9 cellular contexts compared by ENCODE assay signal in the genomic region with DNA sequence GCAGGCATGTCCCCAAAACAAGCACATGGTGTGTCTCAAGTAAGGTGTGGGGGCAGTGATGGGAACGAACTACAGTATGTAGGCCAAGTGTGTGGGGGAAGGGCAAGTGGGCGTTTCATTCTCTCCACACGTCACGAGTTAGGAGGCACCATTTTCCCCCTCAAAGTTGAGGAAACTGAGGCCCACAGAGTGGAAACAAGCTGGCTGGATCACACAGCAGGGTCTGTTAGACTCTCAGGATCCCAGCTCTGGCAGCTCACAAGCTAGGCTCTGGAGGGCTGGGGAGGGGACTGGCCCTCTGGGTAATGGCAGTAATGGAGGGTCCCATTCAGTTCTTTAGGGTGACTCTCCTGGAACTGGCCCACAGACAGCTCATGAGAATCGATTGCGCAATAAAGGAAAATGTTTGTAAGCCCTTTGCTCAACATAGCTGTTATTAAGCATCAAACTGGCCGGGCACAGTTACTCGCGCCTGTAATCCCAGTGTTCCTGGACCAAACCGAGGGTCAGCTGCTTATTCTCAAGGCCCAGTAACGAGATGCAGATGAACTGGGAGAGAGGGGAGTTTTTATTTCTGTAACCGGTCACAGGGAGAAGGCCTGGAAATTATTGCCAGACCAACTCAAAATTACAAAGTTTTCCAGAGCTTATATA. TPM values are rescaled to one million over a fixed set of nuclear protein-coding genes. Genes with fewer than 3 reads are reported as not detected.
A peak's percentile ranks its signal among the peaks of the same experiment; 100 is the strongest.
DNase-seq lines count a peak whose midpoint lies in the region; ATAC-seq and TF ChIP-seq lines count a peak whose summit lies in the region.
"Had no signal": no experiment of that assay in that cellular context is flagged by ENCODE, and none has a peak within 500 bp of the region (broad histone marks: within the 10 kb centered on the region; RNA-seq: fewer than 3 reads in every experiment).

No MANE protein-coding gene starts in this region.

- no peaks in the 10 kb centered on the region for H3K9me3 Mint-ChIP-seq in activated CD8-positive, alpha-beta memory T cell treated with anti-CD3 and anti-CD28 coated beads, Interleukin-2, amount 10 ng/mL, durations not matched to agents 7 days and 5 days (ENCODE audit: low read depth)
- H3K9me3 Mint-ChIP-seq in CD4-positive, alpha-beta memory T cell: no peaks in the 10 kb centered on the region
- H3K9me3 Mint-ChIP-seq in activated CD8-positive, alpha-beta T cell treated with anti-CD3 and anti-CD28 coated beads for 36 hours: no peaks in the 10 kb centered on the region

- WGBS in esophagus muscularis mucosa: 46% methylated on average over 12 of the region's 12 CpGs
- 31% methylated on average over 12 of the region's 12 CpGs for WGBS in urinary bladder

- no peak overlapping the region for H3K27ac Mint-ChIP-seq in activated CD8-positive, alpha-beta memory T cell treated with anti-CD3 and anti-CD28 coated beads, Interleukin-2, amount 10 ng/mL, durations not matched to agents 7 days and 5 days
- no peak overlapping the region for H3K27ac Mint-ChIP-seq in CD4-positive, alpha-beta memory T cell
- H3K27ac Mint-ChIP-seq in activated CD8-positive, alpha-beta T cell treated with anti-CD3 and anti-CD28 coated beads for 36 hours: no peak overlapping the region

- TF ChIP-seq CTCF in esophagus muscularis mucosa (IDR thresholded peaks at IDR 0.05): no peak
- no peak for TF ChIP-seq CTCF in activated CD8-positive, alpha-beta T cell treated with anti-CD3 and anti-CD28 coated beads for 36 hours (IDR thresholded peaks at IDR 0.05)

- POLR2A ChIA-PET in CD4-positive, alpha-beta memory T cell (lab: Charles Lee; ENCODE audit: partially characterized antibody): no interaction called here
- POLR2A ChIA-PET in activated CD8-positive, alpha-beta T cell treated with anti-CD3 and anti-CD28 coated beads for 36 hours (lab: Charles Lee): no interaction called here

- H3K27me3 Mint-ChIP-seq in activated CD8-positive, alpha-beta memory T cell treated with anti-CD3 and anti-CD28 coated beads, Interleukin-2, amount 10 ng/mL, durations not matched to agents 7 days and 5 days: no peaks in the 10 kb centered on the region
- no peaks in the 10 kb centered on the region for H3K27me3 Mint-ChIP-seq in CD4-positive, alpha-beta memory T cell
- H3K27me3 Mint-ChIP-seq in activated CD8-positive, alpha-beta T cell treated with anti-CD3 and anti-CD28 coated beads for 36 hours: no peaks in the 10 kb centered on the region

- no peak for ATAC-seq in activated CD8-positive, alpha-beta memory T cell treated with anti-CD3 and anti-CD28 coated beads, Interleukin-2, amount 10 ng/mL, durations not matched to agents 7 days and 5 days
- ATAC-seq in HG03460 (IDR thresholded peaks at IDR 0.05; ENCODE audit: unreplicated experiment): no peak
- no peak for ATAC-seq in activated CD8-positive, alpha-beta T cell treated with anti-CD3 and anti-CD28 coated beads for 36 hours

- no peaks in the 10 kb centered on the region for H3K27me3 ChIP-seq in esophagus muscularis mucosa
- H3K27me3 ChIP-seq in CD4-positive, alpha-beta memory T cell (ENCODE audit: insufficient read depth, low read length): no peaks in the 10 kb centered on the region

- H3K27ac ChIP-seq in esophagus muscularis mucosa (replicated peaks in 1 of 4): peak overlapping the region in 3 of 4 donors; percentile 10 to 42 (median 36)
- peak overlapping the region; percentile 3 for H3K27ac ChIP-seq in urinary bladder (ENCODE audit: low read depth)
- no peak overlapping the region for H3K27ac ChIP-seq in CD4-positive, alpha-beta memory T cell (ENCODE audit: low read depth, low read length)
- H3K27ac ChIP-seq: KMS-11 had no signal

- H3K4me1 ChIP-seq in esophagus muscularis mucosa (peaks cover 20 to 32% (median 28%) of the 10 kb centered on the region in 4 donors), urinary bladder (ENCODE audit: insufficient read depth) (no peaks in the 10 kb centered on the region)
- H3K4me1 ChIP-seq in CD4-positive, alpha-beta memory T cell (ENCODE audit: insufficient read depth, low read length): no peaks in the 10 kb centered on the region

- H3K4me3 ChIP-seq in esophagus muscularis mucosa (no peak overlapping the region), urinary bladder (ENCODE audit: low read depth, low read length) (no peak overlapping the region)
- no peak overlapping the region for H3K4me3 ChIP-seq in CD4-positive, alpha-beta memory T cell (ENCODE audit: low read length in 2 of 2)

- no peaks in the 10 kb centered on the region for H3K9me3 ChIP-seq in esophagus muscularis mucosa
- H3K9me3 ChIP-seq in CD4-positive, alpha-beta memory T cell (ENCODE audit: control insufficient read depth in 1 of 2, low read length in 2 of 2): no peaks in the 10 kb centered on the region

- H3K4me1 Mint-ChIP-seq in activated CD8-positive, alpha-beta memory T cell treated with anti-CD3 and anti-CD28 coated beads, Interleukin-2, amount 10 ng/mL, durations not matched to agents 7 days and 5 days: peaks cover 5% of the 10 kb centered on the region
- H3K4me1 Mint-ChIP-seq in CD4-positive, alpha-beta memory T cell: peaks cover 0 to 2% (median 0%) of the 10 kb centered on the region in 4 donors
- peaks cover 7% of the 10 kb centered on the region for H3K4me1 Mint-ChIP-seq in activated CD8-positive, alpha-beta T cell treated with anti-CD3 and anti-CD28 coated beads for 36 hours (ENCODE audit: low read depth)

- intact Hi-C loops in esophagus muscularis mucosa (cut with DNase I): no loop called here
- intact Hi-C loops in CD4-positive, alpha-beta memory T cell (cut with micrococcal nuclease): no loop called here
- intact Hi-C loops in activated CD8-positive, alpha-beta T cell treated with anti-CD3 and anti-CD28 coated beads for 36 hours (cut with micrococcal nuclease): no loop called here

- no peak for TF ChIP-seq POLR2A in esophagus muscularis mucosa (IDR thresholded peaks at IDR 0.05; ENCODE audit: low read depth)

- H3K36me3 ChIP-seq in esophagus muscularis mucosa (no peaks in the 10 kb centered on the region), urinary bladder (ENCODE audit: insufficient read depth) (no peaks in the 10 kb centered on the region)
- no peaks in the 10 kb centered on the region for H3K36me3 ChIP-seq in CD4-positive, alpha-beta memory T cell (ENCODE audit: insufficient read depth, low read length)

- no peak overlapping the region for H3K4me3 Mint-ChIP-seq in activated CD8-positive, alpha-beta memory T cell treated with anti-CD3 and anti-CD28 coated beads, Interleukin-2, amount 10 ng/mL, durations not matched to agents 7 days and 5 days
- H3K4me3 Mint-ChIP-seq in CD4-positive, alpha-beta memory T cell: no peak overlapping the region
- H3K4me3 Mint-ChIP-seq in activated CD8-positive, alpha-beta T cell treated with anti-CD3 and anti-CD28 coated beads for 36 hours: no peak overlapping the region

- no peak for TF ChIP-seq EP300 in esophagus muscularis mucosa (IDR thresholded peaks at IDR 0.05)

- H3K36me3 Mint-ChIP-seq in activated CD8-positive, alpha-beta memory T cell treated with anti-CD3 and anti-CD28 coated beads, Interleukin-2, amount 10 ng/mL, durations not matched to agents 7 days and 5 days: no peaks in the 10 kb centered on the region
- H3K36me3 Mint-ChIP-seq in CD4-positive, alpha-beta memory T cell: no peaks in the 10 kb centered on the region
- H3K36me3 Mint-ChIP-seq in activated CD8-positive, alpha-beta T cell treated with anti-CD3 and anti-CD28 coated beads for 36 hours (ENCODE audit: low read depth): no peaks in the 10 kb centered on the region

- DNase-seq in activated CD8-positive, alpha-beta memory T cell treated with anti-CD3 and anti-CD28 coated beads, Interleukin-2, amount 10 ng/mL, durations not matched to agents 7 days and 5 days: peak; percentile 31
- DNase-seq in activated CD8-positive, alpha-beta memory T cell treated with anti-CD3 and anti-CD28 coated beads for 24 hours: no peak
- DNase-seq in esophagus muscularis mucosa (ENCODE audit: extremely low spot score) (no peak), midbrain (lab: John Stamatoyannopoulos, UW) (peak; percentile 12)
- DNase-seq in CD4-positive, alpha-beta memory T cell: no peak
- no peak for DNase-seq in activated CD8-positive, alpha-beta T cell treated with anti-CD3 and anti-CD28 coated beads for 36 hours

- CTCF ChIA-PET in activated CD8-positive, alpha-beta memory T cell treated with anti-CD3 and anti-CD28 coated beads, Interleukin-2, amount 10 ng/mL, durations not matched to agents 7 days and 5 days (lab: Charles Lee): interaction anchor here (1.3 to 1.4 kb wide), 2 partner anchors 23 to 42 kb away, joined by 3 to 4 read pairs; no protein-coding TSS in a partner anchor
- CTCF ChIA-PET in CD4-positive, alpha-beta memory T cell (lab: Charles Lee; ENCODE audit: partially characterized antibody): interaction anchor here (0.9 to 1.6 kb wide), 2 partner anchors 22 to 34 kb away, joined by 3 read pairs; no protein-coding TSS in a partner anchor
- CTCF ChIA-PET in activated CD8-positive, alpha-beta T cell treated with anti-CD3 and anti-CD28 coated beads for 36 hours (lab: Charles Lee): interaction anchor here (1.4 kb wide), 1 partner anchor 43 kb away, joined by 6 read pairs; no protein-coding TSS in a partner anchor

RNA-seq across cellular contexts. Expression of a gene that starts 24.1 kb away (rescaled TPM):
- under 1 TPM; 0.07 to 0.09 TPM for total RNA-seq in activated CD8-positive, alpha-beta memory T cell treated with anti-CD3 and anti-CD28 coated beads, Interleukin-2, amount 10 ng/mL, durations not matched to agents 7 days and 5 days
- total RNA-seq in esophagus muscularis mucosa (10 to 100 TPM in 2 of 4 donors, 1 to 10 TPM in 2; 8.3 to 18.3 (median 12.1) TPM), urinary bladder (32.2 TPM)
- polyA plus RNA-seq in urinary bladder: 11.7 TPM
- total RNA-seq in CD4-positive, alpha-beta memory T cell: under 1 TPM; 0.26 to 0.36 TPM
- under 1 TPM in 1 of 2 donors, not detected in 1; 0.15 TPM for polyA plus RNA-seq in CD4-positive, alpha-beta memory T cell
- total RNA-seq in activated CD8-positive, alpha-beta T cell treated with anti-CD3 and anti-CD28 coated beads for 36 hours: under 1 TPM; 0.05 to 0.16 TPM

Comparison
In these comparisons a context has a peak if more than half of its experiments do, and no peak if none do; other contexts are left out.
1. DNase-seq: peak in activated CD8-positive, alpha-beta memory T cell treated with anti-CD3 and anti-CD28 coated beads, Interleukin-2, amount 10 ng/mL, durations not matched to agents 7 days and 5 days (single experiment) and midbrain (single experiment); none in activated CD8-positive, alpha-beta memory T cell treated with anti-CD3 and anti-CD28 coated beads for 24 hours (single experiment), esophagus muscularis mucosa (single experiment), CD4-positive, alpha-beta memory T cell (0 of 5) and activated CD8-positive, alpha-beta T cell treated with anti-CD3 and anti-CD28 coated beads for 36 hours (single experiment).
2. RNA of a gene that starts 24.1 kb away (total RNA-seq): 32.2 TPM in urinary bladder (single experiment) and 8.3 to 18.3 TPM in esophagus muscularis mucosa; 0.26 to 0.36 TPM in CD4-positive, alpha-beta memory T cell, 0.05 to 0.16 TPM in activated CD8-positive, alpha-beta T cell treated with anti-CD3 and anti-CD28 coated beads for 36 hours and 0.07 to 0.09 TPM in activated CD8-positive, alpha-beta memory T cell treated with anti-CD3 and anti-CD28 coated beads, Interleukin-2, amount 10 ng/mL, durations not matched to agents 7 days and 5 days; every median in the first group is over 4 times any median in the second.